16 cellular contexts compared by ENCODE assay signal in the genomic region with DNA sequence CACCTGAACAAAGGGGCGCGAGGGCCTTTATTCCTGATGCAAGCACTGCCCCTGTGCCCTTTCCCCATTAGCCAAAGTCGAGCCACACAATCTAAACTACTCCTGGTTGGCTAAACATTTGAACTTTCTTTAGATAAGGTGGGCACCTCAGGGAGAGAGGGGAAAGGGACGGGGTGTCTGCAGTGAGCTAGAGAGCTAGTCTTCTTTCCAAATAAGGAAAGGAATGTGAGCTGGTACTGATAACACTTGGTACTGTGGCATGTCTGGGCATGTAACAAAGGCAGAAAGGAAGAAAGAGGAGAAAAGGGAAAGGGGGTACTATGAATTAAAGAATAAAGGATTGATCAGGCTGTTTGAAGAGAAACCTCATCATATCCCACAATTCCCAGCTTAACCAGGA.
A peak's percentile ranks its signal among the peaks of the same experiment; 100 is the strongest.
DNase-seq lines count a peak whose midpoint lies in the region; ATAC-seq and TF ChIP-seq lines count a peak whose summit lies in the region.
"Had no signal": no experiment of that assay in that cellular context is flagged by ENCODE, and none has a peak within 500 bp of the region (broad histone marks: within the 10 kb centered on the region; RNA-seq: fewer than 3 reads in every experiment).

No MANE protein-coding gene starts in this region.

- DNase-seq in cardiac muscle cell (ENCODE audit: low read depth in 1 of 2, low spot score in 1 of 2) (peak in 1 of 2 donors; percentile 73), left ventricle myocardium superior (no peak), WTC11 (ENCODE audit: low spot score) (no peak), type B pancreatic cell (ENCODE audit: extremely low spot score, unreplicated experiment) (no peak), gastrocnemius medialis (no peak), GM13977 (ENCODE audit: low spot score) (no peak)
- DNase-seq: activated CD8-positive, alpha-beta T cell treated with anti-CD3 and anti-CD28 coated beads for 36 hours; H7; NCI-H2081; nucleus accumbens had no signal

- in situ Hi-C loops in gastrocnemius medialis (cut with MboI; ENCODE audit: low sequenced_read_pairs in 4 of 4) (no loop called here), GM13977 (cut with MboI; ENCODE audit: low pct_unique_long_range_greater_than_20kb, low sequenced_read_pairs, unreplicated experiment) (no loop called here)

- H3K36me3 Mint-ChIP-seq in WTC11 (no peaks in the 10 kb centered on the region), type B pancreatic cell (no peaks in the 10 kb centered on the region)

- TF ChIP-seq CTCF in cardiac muscle cell (IDR thresholded peaks at IDR 0.05; ENCODE audit: low read depth, low read length) (no peak), WTC11 (IDR thresholded peaks at IDR 0.05) (no peak), type B pancreatic cell (conservative IDR thresholded peaks at IDR 0.05) (no peak), gastrocnemius medialis (IDR thresholded peaks at IDR 0.05 in 4 of 5, conservative IDR thresholded peaks at IDR 0.05 in 1 of 5) (no peak), GM13977 (IDR thresholded peaks at IDR 0.05; ENCODE audit: extremely low read depth, insufficient read depth, missing control alignments) (no peak)

- no peak for TF ChIP-seq POLR2A in gastrocnemius medialis (IDR thresholded peaks at IDR 0.05)

- intact Hi-C loops in left ventricle myocardium superior (cut with micrococcal nuclease) (no loop called here), gastrocnemius medialis (cut with DNase I; ENCODE audit: low total_unique reads) (no loop called here)

- H3K27me3 Mint-ChIP-seq in WTC11 (ENCODE audit: low read depth) (no peaks in the 10 kb centered on the region; the same call in 1 of the 2 replicates), type B pancreatic cell (peaks cover 6% of the 10 kb centered on the region)

- H3K4me1 ChIP-seq in cardiac muscle cell (ENCODE audit: low read depth): peaks cover 27% of the 10 kb centered on the region
- peaks cover 20% of the 10 kb centered on the region for H3K4me1 ChIP-seq in iPS-18a (ENCODE audit: control insufficient read depth, low read depth, low read length)
- no peaks in the 10 kb centered on the region for H3K4me1 ChIP-seq in gastrocnemius medialis

- H3K4me3 Mint-ChIP-seq in WTC11: no peak overlapping the region
- H3K4me3 Mint-ChIP-seq in type B pancreatic cell: no peak overlapping the region
- H3K4me3 Mint-ChIP-seq: activated CD8-positive, alpha-beta T cell treated with anti-CD3 and anti-CD28 coated beads for 36 hours; activated T-helper 1 cell treated with anti-CD3 and anti-CD28 coated beads, Interleukin-12 subunit alpha, Interleukin-12 subunit beta, Interleukin-2, Interleukin-4 antibody, amounts not matched to agents 30 ng/mL and 10 ng/mL and 1 ng/mL, durations not matched to agents 14 hours and 24 hours and 36 hours; dendritic cell treated with granulocyte-macrophage colony-stimulating factor and Interleukin-4, amounts not matched to agents 40 ng/mL and 50 ng/mL, for 4 days; stimulated activated naive CD8-positive, alpha-beta T cell treated with anti-CD3 and anti-CD28 coated beads, Interleukin-15, Interleukin-2, amounts not matched to agents 100 ng/mL and 50 ng/mL, for 24 hours had no signal

- peak overlapping the region; percentile 69 for H3K27ac Mint-ChIP-seq in WTC11
- peak overlapping the region; percentile 53 for H3K27ac Mint-ChIP-seq in type B pancreatic cell
- H3K27ac Mint-ChIP-seq: activated CD8-positive, alpha-beta T cell treated with anti-CD3 and anti-CD28 coated beads for 36 hours; activated T-helper 1 cell treated with anti-CD3 and anti-CD28 coated beads, Interleukin-12 subunit alpha, Interleukin-12 subunit beta, Interleukin-2, Interleukin-4 antibody, amounts not matched to agents 30 ng/mL and 10 ng/mL and 1 ng/mL, durations not matched to agents 14 hours and 24 hours and 36 hours; dendritic cell treated with granulocyte-macrophage colony-stimulating factor and Interleukin-4, amounts not matched to agents 40 ng/mL and 50 ng/mL, for 4 days; stimulated activated naive CD8-positive, alpha-beta T cell treated with anti-CD3 and anti-CD28 coated beads, Interleukin-15, Interleukin-2, amounts not matched to agents 100 ng/mL and 50 ng/mL, for 24 hours had no signal

- ATAC-seq in left ventricle myocardium superior (no peak), WTC11 (peak; percentile 59), gastrocnemius medialis (no peak), HG03571 (IDR thresholded peaks at IDR 0.05; ENCODE audit: unreplicated experiment) (no peak)
- ATAC-seq: activated CD8-positive, alpha-beta T cell treated with anti-CD3 and anti-CD28 coated beads for 36 hours had no signal

- H3K27me3 ChIP-seq in cardiac muscle cell (no peaks in the 10 kb centered on the region), iPS-18a (ENCODE audit: control insufficient read depth, insufficient read depth, low read length) (no peaks in the 10 kb centered on the region), gastrocnemius medialis (peaks cover 0 to 3% (median 0%) of the 10 kb centered on the region in 3 donors)

- POLR2A ChIA-PET in WTC11 (lab: Charles Lee): no interaction called here

- peak overlapping the region; percentile 53 for H3K9ac ChIP-seq in iPS-18a (ENCODE audit: low read length)

- CTCF ChIA-PET in WTC11 (lab: Charles Lee): interaction anchor here (0.8 to 1.5 kb wide), 2 partner anchors 142 to 143 kb away, joined by 3 read pairs; no protein-coding TSS in a partner anchor

- H3K27ac ChIP-seq in cardiac muscle cell: peak overlapping the region; percentile 95
- peak overlapping the region; percentile 82 for H3K27ac ChIP-seq in iPS-18a (ENCODE audit: low read length)
- H3K27ac ChIP-seq in gastrocnemius medialis: no peak overlapping the region

- peaks cover 52% of the 10 kb centered on the region for H3K4me1 Mint-ChIP-seq in WTC11
- H3K4me1 Mint-ChIP-seq in type B pancreatic cell (ENCODE audit: unreplicated experiment): peaks cover 5% of the 10 kb centered on the region

- H3K36me3 ChIP-seq in cardiac muscle cell (no peaks in the 10 kb centered on the region), iPS-18a (ENCODE audit: control insufficient read depth, low read depth, low read length) (no peaks in the 10 kb centered on the region), gastrocnemius medialis (no peaks in the 10 kb centered on the region)

- H3K9me3 Mint-ChIP-seq in WTC11 (no peaks in the 10 kb centered on the region; the same call in 1 of the 2 replicates), type B pancreatic cell (no peaks in the 10 kb centered on the region)
- H3K9me3 Mint-ChIP-seq: activated CD8-positive, alpha-beta T cell treated with anti-CD3 and anti-CD28 coated beads for 36 hours; activated T-helper 1 cell treated with anti-CD3 and anti-CD28 coated beads, Interleukin-12 subunit alpha, Interleukin-12 subunit beta, Interleukin-2, Interleukin-4 antibody, amounts not matched to agents 30 ng/mL and 10 ng/mL and 1 ng/mL, durations not matched to agents 14 hours and 24 hours and 36 hours; dendritic cell treated with granulocyte-macrophage colony-stimulating factor and Interleukin-4, amounts not matched to agents 40 ng/mL and 50 ng/mL, for 4 days; stimulated activated naive CD8-positive, alpha-beta T cell treated with anti-CD3 and anti-CD28 coated beads, Interleukin-15, Interleukin-2, amounts not matched to agents 100 ng/mL and 50 ng/mL, for 24 hours had no signal

- H3K9me3 ChIP-seq in cardiac muscle cell (ENCODE audit: low read depth) (no peaks in the 10 kb centered on the region), iPS-18a (ENCODE audit: control insufficient read depth, low read depth, low read length) (no peaks in the 10 kb centered on the region), gastrocnemius medialis (no peaks in the 10 kb centered on the region)

- no peak overlapping the region for H3K4me3 ChIP-seq in cardiac muscle cell
- no peak overlapping the region for H3K4me3 ChIP-seq in iPS-18a (ENCODE audit: low read length)
- H3K4me3 ChIP-seq in gastrocnemius medialis: no peak overlapping the region
- H3K4me3 ChIP-seq: lung had no signal

TF ChIP-seq in WTC11, 78 proteins besides CTCF, POLR2A, EP300 and RAD21:
- TF ChIP-seq TP53 (CRISPR knock-in tag; IDR thresholded peaks at IDR 0.05): peak; percentile 95
- no peak for TF ChIP-seq ZNF138 (CRISPR knock-in tag; conservative IDR thresholded peaks at IDR 0.05)

Comparison
In these comparisons a context has a peak if more than half of its experiments do, and no peak if none do; other contexts are left out.
1. H3K27ac ChIP-seq: peak in cardiac muscle cell (single experiment) and iPS-18a (single experiment); none in gastrocnemius medialis (0 of 4).